Comparison of ENCODE assay signal across 1 cellular context in genomic region chr20:63553933-63554290, GRCh38.
TF ChIP-seq lines count a peak whose summit lies in the region.

A gene with protein sequence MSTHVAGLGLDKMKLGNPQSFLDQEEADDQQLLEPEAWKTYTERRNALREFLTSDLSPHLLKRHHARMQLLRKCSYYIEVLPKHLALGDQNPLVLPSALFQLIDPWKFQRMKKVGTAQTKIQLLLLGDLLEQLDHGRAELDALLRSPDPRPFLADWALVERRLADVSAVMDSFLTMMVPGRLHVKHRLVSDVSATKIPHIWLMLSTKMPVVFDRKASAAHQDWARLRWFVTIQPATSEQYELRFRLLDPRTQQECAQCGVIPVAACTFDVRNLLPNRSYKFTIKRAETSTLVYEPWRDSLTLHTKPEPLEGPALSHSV (plus strand): TSS chr20:63554159. CDS start chr20:63555664, 1,505 bp downstream.

TF ChIP-seq in SK-N-SH, 30 proteins besides CTCF, POLR2A, EP300 and RAD21 (continued from another document):
- TF ChIP-seq, protein P1, sequence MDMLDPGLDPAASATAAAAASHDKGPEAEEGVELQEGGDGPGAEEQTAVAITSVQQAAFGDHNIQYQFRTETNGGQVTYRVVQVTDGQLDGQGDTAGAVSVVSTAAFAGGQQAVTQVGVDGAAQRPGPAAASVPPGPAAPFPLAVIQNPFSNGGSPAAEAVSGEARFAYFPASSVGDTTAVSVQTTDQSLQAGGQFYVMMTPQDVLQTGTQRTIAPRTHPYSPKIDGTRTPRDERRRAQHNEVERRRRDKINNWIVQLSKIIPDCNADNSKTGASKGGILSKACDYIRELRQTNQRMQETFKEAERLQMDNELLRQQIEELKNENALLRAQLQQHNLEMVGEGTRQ (IDR thresholded peaks at IDR 0.05; ENCODE audit: borderline replicate concordance, low read depth, low read length) = no peak
- TF ChIP-seq MXI1 (IDR thresholded peaks at IDR 0.05; ENCODE audit: low read depth, low read length) = no peak
- TF ChIP-seq, protein P2, sequence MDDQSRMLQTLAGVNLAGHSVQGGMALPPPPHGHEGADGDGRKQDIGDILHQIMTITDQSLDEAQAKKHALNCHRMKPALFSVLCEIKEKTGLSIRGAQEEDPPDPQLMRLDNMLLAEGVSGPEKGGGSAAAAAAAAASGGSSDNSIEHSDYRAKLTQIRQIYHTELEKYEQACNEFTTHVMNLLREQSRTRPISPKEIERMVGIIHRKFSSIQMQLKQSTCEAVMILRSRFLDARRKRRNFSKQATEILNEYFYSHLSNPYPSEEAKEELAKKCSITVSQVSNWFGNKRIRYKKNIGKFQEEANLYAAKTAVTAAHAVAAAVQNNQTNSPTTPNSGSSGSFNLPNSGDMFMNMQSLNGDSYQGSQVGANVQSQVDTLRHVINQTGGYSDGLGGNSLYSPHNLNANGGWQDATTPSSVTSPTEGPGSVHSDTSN (IDR thresholded peaks at IDR 0.05) = no peak
TF ChIP-seq in SK-N-SH: peak in this region for 0.
